ENCODE assay signal across 17 cellular contexts in genomic region chr4:139524062-139524631, GRCh38. TPM values are rescaled to one million over a fixed set of nuclear protein-coding genes. Genes with fewer than 3 reads are reported as not detected.
DNase-seq lines count a peak whose midpoint lies in the region; ATAC-seq lines count a peak whose summit lies in the region.
"Had no signal": no experiment of that assay in that cellular context is flagged by ENCODE, and none has a peak within 500 bp of the region (broad histone marks: within the 10 kb centered on the region; RNA-seq: fewer than 3 reads in every experiment).

No MANE protein-coding gene starts in this region.

- H3K27ac ChIP-seq in mesenchymal stem cell (ENCODE audit: low read length, poor library complexity, severe bottlenecking), result no peak overlapping the region
- H3K27ac ChIP-seq: pancreas, PC-9, thyroid gland had no signal

- peaks cover 4% of the 10 kb centered on the region for H3K79me1 ChIP-seq in mesenchymal stem cell (replicated peaks; ENCODE audit: low read length, poor library complexity, severe bottlenecking)

- no peak overlapping the region for H4K91ac ChIP-seq in mesenchymal stem cell (ENCODE audit: low read length)

- H3K4ac ChIP-seq in mesenchymal stem cell (ENCODE audit: low read depth in 1 of 2, low read length in 2 of 2), result no peak overlapping the region

- peak overlapping the region in 1 of 2 experiments; percentile 42 for H2BK12ac ChIP-seq in mesenchymal stem cell (ENCODE audit: low read length in 2 of 2)

- H3K9me3 Mint-ChIP-seq in immature natural killer cell, result no peaks in the 10 kb centered on the region
- H3K9me3 Mint-ChIP-seq: activated CD4-positive, alpha-beta T cell treated with anti-CD3 and anti-CD28 coated beads, Interleukin-2, amount 10 ng/mL, durations not matched to agents 7 days and 5 days; activated T-cell treated with anti-CD3 and anti-CD28 coated beads, Interleukin-2, amount 50 U/mL, for 72 hours; dendritic cell treated with granulocyte-macrophage colony-stimulating factor and Interleukin-4, amounts not matched to agents 40 ng/mL and 50 ng/mL, for 4 days had no signal

- no peak overlapping the region for H4K8ac ChIP-seq in mesenchymal stem cell (ENCODE audit: low read length)

- no peak overlapping the region for H2AK5ac ChIP-seq in mesenchymal stem cell (ENCODE audit: low read length, severe bottlenecking)

- no peak overlapping the region for H2BK5ac ChIP-seq in mesenchymal stem cell (ENCODE audit: low read depth, low read length, poor library complexity, severe bottlenecking)

- H3K4me1 ChIP-seq in mesenchymal stem cell (ENCODE audit: control insufficient read depth, insufficient read depth, low read depth, low read length), result peaks cover 4% of the 10 kb centered on the region
- H3K4me1 ChIP-seq: pancreas had no signal

- H3K9ac ChIP-seq in mesenchymal stem cell (ENCODE audit: low read length), result no peak overlapping the region

- WGBS in mesenchymal stem cell, result 76% methylated on average over 4 of the region's 4 CpGs

- H3K18ac ChIP-seq in mesenchymal stem cell (ENCODE audit: low read depth in 1 of 2, low read length in 2 of 2), result no peak overlapping the region

- peaks cover 0 to 1% (median 0%) of the 10 kb centered on the region in 3 donors for H3K27me3 Mint-ChIP-seq in immature natural killer cell (ENCODE audit: low read depth in 3 of 3)
- H3K27me3 Mint-ChIP-seq: activated CD4-positive, alpha-beta T cell treated with anti-CD3 and anti-CD28 coated beads, Interleukin-2, amount 10 ng/mL, durations not matched to agents 7 days and 5 days; dendritic cell treated with granulocyte-macrophage colony-stimulating factor and Interleukin-4, amounts not matched to agents 40 ng/mL and 50 ng/mL, for 4 days had no signal

- peak overlapping the region in 1 of 6 donors; percentile 16 for H3K27ac Mint-ChIP-seq in immature natural killer cell
- H3K27ac Mint-ChIP-seq: activated CD4-positive, alpha-beta T cell treated with anti-CD3 and anti-CD28 coated beads, Interleukin-2, amount 10 ng/mL, durations not matched to agents 7 days and 5 days; activated T-cell treated with anti-CD3 and anti-CD28 coated beads, Interleukin-2, amount 50 U/mL, for 72 hours; dendritic cell treated with granulocyte-macrophage colony-stimulating factor and Interleukin-4, amounts not matched to agents 40 ng/mL and 50 ng/mL, for 4 days had no signal

- H2BK15ac ChIP-seq in mesenchymal stem cell (ENCODE audit: low read depth, poor library complexity, severe bottlenecking), result no peak overlapping the region

- H3K4me3 Mint-ChIP-seq in immature natural killer cell, result peak overlapping the region in 2 of 5 donors; percentile 9 to 19
- H3K4me3 Mint-ChIP-seq: activated CD4-positive, alpha-beta T cell treated with anti-CD3 and anti-CD28 coated beads, Interleukin-2, amount 10 ng/mL, durations not matched to agents 7 days and 5 days; activated T-cell treated with anti-CD3 and anti-CD28 coated beads, Interleukin-2, amount 50 U/mL, for 72 hours; dendritic cell treated with granulocyte-macrophage colony-stimulating factor and Interleukin-4, amounts not matched to agents 40 ng/mL and 50 ng/mL, for 4 days had no signal

- no peaks in the 10 kb centered on the region for H3K36me3 Mint-ChIP-seq in immature natural killer cell

- no peaks in the 10 kb centered on the region for H3K27me3 ChIP-seq in mesenchymal stem cell (ENCODE audit: control insufficient read depth in 1 of 2, insufficient read depth in 1 of 2, low read length in 2 of 2)
- H3K27me3 ChIP-seq: pancreas, thyroid gland had no signal

- no peak overlapping the region for H3K4me3 ChIP-seq in mesenchymal stem cell (ENCODE audit: insufficient read depth in 1 of 2, low read depth in 1 of 2, low read length in 2 of 2)
- H3K4me3 ChIP-seq: pancreas, PC-9, thyroid gland had no signal

- no peak overlapping the region for H3K14ac ChIP-seq in mesenchymal stem cell (ENCODE audit: low read length in 2 of 2)

- no peak overlapping the region for H2AFZ ChIP-seq in mesenchymal stem cell (ENCODE audit: low read depth, low read length)
- H2AFZ ChIP-seq: PC-9 had no signal

- H3K9me3 ChIP-seq in mesenchymal stem cell (ENCODE audit: control insufficient read depth, low read length), result no peaks in the 10 kb centered on the region
- H3K9me3 ChIP-seq: pancreas, thyroid gland had no signal

- peaks cover 29 to 86% of the 10 kb centered on the region in 2 experiments for H3K36me3 ChIP-seq in mesenchymal stem cell (ENCODE audit: control insufficient read depth in 1 of 2, insufficient read depth in 2 of 2, low read depth in 1 of 2, low read length in 2 of 2)

- ATAC-seq in HG02973 (IDR thresholded peaks at IDR 0.05; ENCODE audit: unreplicated experiment), result peak; percentile 28
- ATAC-seq in HG02678 (IDR thresholded peaks at IDR 0.05; ENCODE audit: unreplicated experiment), result no peak
- ATAC-seq in HG02642 (IDR thresholded peaks at IDR 0.05; ENCODE audit: poor library complexity, unreplicated experiment), result no peak
- ATAC-seq: activated T-cell treated with anti-CD3 and anti-CD28 coated beads, Interleukin-2, amount 50 U/mL, for 72 hours; pancreas had no signal

- H2BK120ac ChIP-seq in mesenchymal stem cell (ENCODE audit: low read depth, low read length), result no peak overlapping the region

- H3K4me2 ChIP-seq in mesenchymal stem cell (ENCODE audit: low read length, poor library complexity, severe bottlenecking), result peak overlapping the region; percentile 19
- H3K4me2 ChIP-seq: PC-9 had no signal

- DNase-seq in EH (ENCODE audit: low read depth) (peak; percentile 39), astrocyte of the hippocampus (ENCODE audit: low read depth, low spot score) (peak; percentile 46), mesenchymal stem cell (peak; percentile 24), immature natural killer cell (no peak), H4 (ENCODE audit: low spot score) (no peak)
- DNase-seq: activated CD4-positive, alpha-beta T cell treated with anti-CD3 and anti-CD28 coated beads, Interleukin-2, amount 10 ng/mL, durations not matched to agents 7 days and 5 days; activated T-cell treated with anti-CD3 and anti-CD28 coated beads, Interleukin-2, amount 50 U/mL, for 72 hours; amniotic stem cell; NCI-H1048; NCI-H2227 treated with DMSO at 0.1 percent for 48 hours; pancreas; thyroid gland had no signal

- H3K23ac ChIP-seq in mesenchymal stem cell (ENCODE audit: low read length in 2 of 2), result peak overlapping the region in 1 of 2 experiments; percentile 83

- peaks cover 44 to 49% of the 10 kb centered on the region in 2 donors for H3K4me1 Mint-ChIP-seq in immature natural killer cell

RNA-seq across cellular contexts. Expression of gene SETD7, which starts 31.9 kb away (rescaled TPM):
- polyA plus RNA-seq in mesenchymal stem cell (2013, experiment 1 of 2), result 26.4 TPM
- 25.9 TPM for polyA plus RNA-seq in mesenchymal stem cell (2013, experiment 2 of 2)
- under 1 TPM in 2 of 3 donors, not detected in 1; 0.10 to 0.39 TPM for polyA plus RNA-seq in immature natural killer cell
- total RNA-seq in H4 (2014; rRNA removed; shearing (Covaris generic)), result 28.6 and 40.0 TPM in 2 replicates

Comparison
In these comparisons a context has a peak if more than half of its experiments do, and no peak if none do; other contexts are left out.
1. DNase-seq: peak in EH (single experiment), astrocyte of the hippocampus (single experiment) and mesenchymal stem cell (single experiment); none in immature natural killer cell (0 of 3) and H4 (single experiment).